Comparison of ENCODE assay signal across 8 cellular contexts in the genomic region with DNA sequence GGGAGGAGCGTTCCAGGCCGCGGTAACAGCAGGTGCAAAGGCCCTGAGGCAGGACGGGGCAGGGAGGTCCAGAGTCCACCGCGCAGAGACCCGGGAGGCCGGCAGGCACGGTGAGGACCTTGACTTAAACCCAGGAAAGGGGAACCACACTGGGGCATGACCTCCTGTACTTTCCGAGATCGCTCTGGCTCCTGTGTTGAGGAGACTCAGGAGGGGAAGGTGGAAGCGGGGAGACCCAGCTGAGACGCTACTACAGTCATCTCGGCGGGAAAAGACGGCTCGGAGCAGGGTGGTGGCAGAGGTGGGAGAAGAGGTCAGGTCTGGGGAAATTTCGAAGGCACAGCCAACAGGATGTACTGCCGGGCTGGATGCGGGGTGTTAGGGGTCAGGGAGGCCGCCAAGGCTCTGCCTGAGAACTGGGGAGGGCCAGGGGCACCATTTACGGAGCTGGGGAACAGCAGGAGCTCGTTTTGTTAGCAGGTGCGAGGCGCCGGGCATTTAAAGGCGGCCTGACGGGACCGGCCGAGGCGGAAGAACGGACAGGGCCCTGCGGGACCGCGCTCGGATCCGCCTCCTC. TPM values are rescaled to one million over a fixed set of nuclear protein-coding genes. Genes with fewer than 3 reads are reported as not detected.
DNase-seq lines count a peak whose midpoint lies in the region; ATAC-seq and TF ChIP-seq lines count a peak whose summit lies in the region.

No MANE protein-coding gene starts in this region.

- H3K27ac Mint-ChIP-seq in endothelial cell (ENCODE audit: unreplicated experiment) = peak overlapping the region; percentile 98
- H3K27ac Mint-ChIP-seq in osteocyte (ENCODE audit: unreplicated experiment) = peak overlapping the region; percentile 94

- H3K9me3 ChIP-seq in OCI-LY1 (ENCODE audit: low read length) = no peaks in the 10 kb centered on the region

- DNase-seq in endothelial cell (ENCODE audit: low spot score) (no peak), osteocyte (ENCODE audit: extremely low spot score, unreplicated experiment) (no peak), SW 1271 (lab: John Stamatoyannopoulos, UW) (no peak), activated gamma-delta T cell treated with Interleukin-2 at 50 U/mL for 16 hours (no peak), medulla oblongata (ENCODE audit: extremely low spot score) (no peak)
- no peak for DNase-seq in central memory CD4-positive, alpha-beta T cell

- H3K27ac ChIP-seq in OCI-LY1 (ENCODE audit: low read depth, low read length, poor library complexity, severe bottlenecking) = no peak overlapping the region

- peak overlapping the region; percentile 80 for H3K9ac ChIP-seq in OCI-LY1 (ENCODE audit: low read length)

- H3K9me3 Mint-ChIP-seq in endothelial cell (ENCODE audit: unreplicated experiment) (no peaks in the 10 kb centered on the region), osteocyte (ENCODE audit: unreplicated experiment) (no peaks in the 10 kb centered on the region)

- no peaks in the 10 kb centered on the region for H3K36me3 ChIP-seq in OCI-LY1 (ENCODE audit: insufficient read depth, low read length)

- no peaks in the 10 kb centered on the region for H3K79me2 ChIP-seq in OCI-LY1 (ENCODE audit: insufficient read depth, low read length)

- TF ChIP-seq CTCF in OCI-LY1 (IDR thresholded peaks at IDR 0.05; ENCODE audit: low read length) = no peak
- TF ChIP-seq CTCF in endothelial cell (IDR thresholded peaks at IDR 0.05; ENCODE audit: unreplicated experiment) = no peak
- no peak for TF ChIP-seq CTCF in osteocyte (IDR thresholded peaks at IDR 0.05)

- H3K4me1 Mint-ChIP-seq in endothelial cell (ENCODE audit: unreplicated experiment) = peaks cover 17% of the 10 kb centered on the region
- peaks cover 23% of the 10 kb centered on the region for H3K4me1 Mint-ChIP-seq in osteocyte (ENCODE audit: unreplicated experiment)

- H3K27me3 Mint-ChIP-seq in endothelial cell (ENCODE audit: unreplicated experiment) = peaks cover 10% of the 10 kb centered on the region
- peaks cover 3% of the 10 kb centered on the region for H3K27me3 Mint-ChIP-seq in osteocyte (ENCODE audit: unreplicated experiment)

- H3K36me3 Mint-ChIP-seq in endothelial cell (ENCODE audit: low read depth, unreplicated experiment) (no peaks in the 10 kb centered on the region), osteocyte (ENCODE audit: unreplicated experiment) (no peaks in the 10 kb centered on the region)

- H4K20me1 ChIP-seq in OCI-LY1 (ENCODE audit: insufficient read depth, low read length) = no peaks in the 10 kb centered on the region

- no peaks in the 10 kb centered on the region for H3K9me2 ChIP-seq in OCI-LY1 (ENCODE audit: low read depth, low read length)

- peaks cover 22% of the 10 kb centered on the region for H3K4me1 ChIP-seq in OCI-LY1 (ENCODE audit: insufficient read depth, low read length, severe bottlenecking)

- no peak overlapping the region for H2AFZ ChIP-seq in OCI-LY1 (ENCODE audit: low read length)

- no peaks in the 10 kb centered on the region for H3F3A ChIP-seq in OCI-LY1 (ENCODE audit: insufficient read depth, low read length)

- peak overlapping the region; percentile 78 for H3K4me3 ChIP-seq in OCI-LY1 (ENCODE audit: low read depth, low read length, poor library complexity, severe bottlenecking)

- ATAC-seq in GM18502 (IDR thresholded peaks at IDR 0.05; ENCODE audit: poor library complexity, unreplicated experiment) = peak; percentile 2

- H3K27me3 ChIP-seq in OCI-LY1 (ENCODE audit: insufficient read depth, low read length) = peaks cover 7% of the 10 kb centered on the region; the same call in 1 of the 2 replicates

- H3K4me2 ChIP-seq in OCI-LY1 (ENCODE audit: low read length) = peak overlapping the region; percentile 91

- H3K4me3 Mint-ChIP-seq in endothelial cell (ENCODE audit: unreplicated experiment) (peak overlapping the region; percentile 95), osteocyte (ENCODE audit: unreplicated experiment) (peak overlapping the region; percentile 88)

RNA-seq across cellular contexts. Expression of a gene that starts 22.3 kb away (rescaled TPM):
- total RNA-seq in endothelial cell (ENCODE audit: unreplicated experiment) = 0.10 TPM
- 2.8 and 3.8 TPM in 2 replicates for total RNA-seq in osteocyte

RNA-seq across cellular contexts. Expression of a gene that starts 39.1 kb away (rescaled TPM):
- total RNA-seq in endothelial cell (ENCODE audit: unreplicated experiment) (40.7 TPM), osteocyte (33.2 and 39.1 TPM in 2 replicates)
